In the genomic region with DNA sequence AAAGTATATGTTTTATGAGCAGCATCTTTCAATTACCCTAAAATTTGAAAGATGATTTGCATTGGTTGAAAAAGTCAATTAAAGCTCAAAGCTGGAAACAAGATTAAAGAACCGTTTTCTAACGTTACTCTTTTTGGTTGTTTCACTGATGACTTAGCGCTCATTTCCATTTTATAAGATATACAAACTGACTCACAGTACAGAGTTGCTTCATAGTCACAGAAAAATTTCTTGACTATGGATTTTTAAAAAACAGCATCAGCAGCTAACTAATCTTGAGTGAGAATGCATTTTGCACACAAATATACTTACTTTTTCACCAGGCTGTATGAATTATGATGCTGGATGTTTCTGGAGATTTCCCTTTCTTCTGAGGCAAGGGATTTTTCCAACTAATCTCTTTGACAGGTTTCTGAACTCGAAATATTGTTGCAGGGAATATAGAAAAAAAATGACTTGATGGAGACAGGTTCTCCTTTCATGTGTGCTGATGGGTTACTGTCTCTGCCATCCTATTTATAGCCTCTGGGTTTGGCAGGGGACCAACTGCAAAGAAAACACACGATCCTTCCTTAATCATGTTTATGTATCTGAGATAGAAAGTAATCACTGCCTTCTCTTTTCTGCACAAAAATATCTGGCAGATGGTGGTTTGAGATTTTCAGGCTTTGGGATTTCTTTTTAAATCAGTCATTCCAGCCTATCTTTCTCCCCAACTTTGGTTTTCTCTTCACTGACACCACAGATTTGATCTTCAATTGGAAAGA, we compare ENCODE assay signal across 16 cellular contexts.
DNase-seq lines count a peak whose midpoint lies in the region; ATAC-seq, FAIRE-seq and TF ChIP-seq lines count a peak whose summit lies in the region.
"Had no signal": no experiment of that assay in that cellular context is flagged by ENCODE, and none has a peak within 500 bp of the region (broad histone marks: within the 10 kb centered on the region; RNA-seq: fewer than 3 reads in every experiment).

No MANE protein-coding gene starts in this region.

- no peak for TF ChIP-seq CTCF in fibroblast of pulmonary artery (IDR thresholded peaks at IDR 0.05; ENCODE audit: low read length, missing control alignments)

- DNase-seq in AG08396 (ENCODE audit: low spot score): peak; percentile 24
- peak; percentile 11 for DNase-seq in HS-5 (ENCODE audit: low read depth)
- peak; percentile 67 for DNase-seq in adipocyte (ENCODE audit: low read depth)
- DNase-seq in fibroblast of pulmonary artery (ENCODE audit: low read depth): peak; percentile 13
- DNase-seq in HTR-8/SVneo (ENCODE audit: insufficient read length, low spot score): no peak
- DNase-seq in stimulated activated CD4-positive, alpha-beta T cell treated with anti-CD3 and anti-CD28 coated beads, Interleukin-1b, Interleukin-23, amount 100 ng/mL, for 48 hours: no peak
- DNase-seq: activated B cell treated with CpG ODN at 0.5 μM for 24 hours; activated CD8-positive, alpha-beta memory T cell treated with anti-CD3 and anti-CD28 coated beads for 24 hours; Caco-2; effector memory CD4-positive, alpha-beta T cell; NCI-H1048; nephron progenitor cell; Peyer's patch had no signal

- H3K9ac ChIP-seq in adipocyte (ENCODE audit: low read length): no peak overlapping the region

- no peaks in the 10 kb centered on the region for H3K27me3 ChIP-seq in adipocyte (replicated peaks; ENCODE audit: control insufficient read depth, insufficient read depth, low read length)
- H3K27me3 ChIP-seq: Peyer's patch had no signal

- no peak for ATAC-seq in HG03342 (IDR thresholded peaks at IDR 0.05; ENCODE audit: unreplicated experiment)
- no peak for ATAC-seq in HG03457 (IDR thresholded peaks at IDR 0.05; ENCODE audit: unreplicated experiment)

- H3K9me3 ChIP-seq in adipocyte (ENCODE audit: control insufficient read depth, low read length): no peaks in the 10 kb centered on the region
- H3K9me3 ChIP-seq: Caco-2, Peyer's patch had no signal

- no peak for FAIRE-seq in HTR-8/SVneo (lab: Jason Lieb, UNC)

- H3K36me3 ChIP-seq in adipocyte (ENCODE audit: control insufficient read depth, insufficient read depth, low read length, severe bottlenecking): peaks cover 29% of the 10 kb centered on the region

- H3K4me1 ChIP-seq in adipocyte (ENCODE audit: control insufficient read depth, insufficient read depth, low read length): peaks cover 26% of the 10 kb centered on the region
- H3K4me1 ChIP-seq: Caco-2, Peyer's patch had no signal

- H3K4me3 ChIP-seq in adipocyte (ENCODE audit: low read length) (no peak overlapping the region), fibroblast of pulmonary artery (replicated peaks; ENCODE audit: low read depth, low read length) (no peak overlapping the region)
- H3K4me3 ChIP-seq: lung, Peyer's patch had no signal

Comparison
In these comparisons a context has a peak if more than half of its experiments do, and no peak if none do; other contexts are left out.
1. DNase-seq: peak in AG08396 (single experiment), HS-5 (single experiment), adipocyte (single experiment) and fibroblast of pulmonary artery (single experiment); none in HTR-8/SVneo (single experiment) and stimulated activated CD4-positive, alpha-beta T cell treated with anti-CD3 and anti-CD28 coated beads, Interleukin-1b, Interleukin-23, amount 100 ng/mL, for 48 hours (single experiment).